ENCODE assay signal across 8 cellular contexts in the genomic region with DNA sequence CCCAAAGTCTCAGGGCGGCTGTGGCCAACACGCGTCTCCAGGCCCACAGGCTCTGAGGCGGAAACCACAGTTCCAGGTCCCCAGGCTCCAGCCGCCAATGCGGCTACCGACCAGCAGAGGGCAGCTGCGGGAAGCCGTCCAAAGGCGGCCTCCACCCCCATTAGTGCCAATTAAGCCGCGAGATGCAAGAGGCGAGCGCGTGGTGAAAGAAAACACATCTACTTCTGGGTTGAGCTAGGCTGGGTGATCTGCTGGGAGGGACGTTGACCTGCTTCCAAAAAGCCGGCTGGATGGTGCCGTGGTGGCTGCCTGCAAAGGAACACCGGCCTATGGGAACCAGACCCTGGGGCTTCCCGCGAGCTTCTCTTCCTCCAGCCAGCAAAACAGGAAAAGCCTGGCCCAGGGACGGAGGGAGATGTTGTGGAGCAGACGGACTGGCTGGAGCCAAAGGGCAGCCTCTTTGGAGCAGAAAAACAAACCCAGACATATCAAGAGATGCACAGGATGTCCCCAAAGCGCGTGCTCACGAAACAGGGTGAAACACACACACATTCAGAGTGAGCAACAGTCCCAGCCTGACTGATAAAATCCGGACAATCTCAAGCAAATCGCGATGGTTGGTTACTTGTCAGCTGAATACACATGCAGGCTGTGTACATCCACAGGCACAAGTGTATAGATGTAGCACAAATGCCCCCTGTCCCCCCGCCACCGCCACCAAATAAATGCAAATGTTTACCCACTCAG.
DNase-seq lines count a peak whose midpoint lies in the region; ATAC-seq and TF ChIP-seq lines count a peak whose summit lies in the region.

No MANE protein-coding gene starts in this region.

- no peak for TF ChIP-seq POLR2A in upper lobe of left lung (IDR thresholded peaks at IDR 0.05)

- H3K36me3 ChIP-seq in upper lobe of left lung = no peaks in the 10 kb centered on the region

- ATAC-seq in GM21447 (IDR thresholded peaks at IDR 0.05; ENCODE audit: unreplicated experiment) = peak; percentile 97
- peak; percentile 73 to 93 for ATAC-seq in upper lobe of left lung (ENCODE audit: low FRiP score in 2 of 2)

- 10 to 17% methylated on average over 21 to 29 of the region's 31 CpGs for WGBS in upper lobe of left lung, 2 donors

- H3K4me3 ChIP-seq in upper lobe of left lung = peak overlapping the region in 2 of 4 donors; percentile 31 to 33

- no peaks in the 10 kb centered on the region for H3K9me3 ChIP-seq in upper lobe of left lung

- no peak for TF ChIP-seq EP300 in upper lobe of left lung (IDR thresholded peaks at IDR 0.05)

- H3K4me1 ChIP-seq in upper lobe of left lung = peaks cover 17 to 29% (median 19%) of the 10 kb centered on the region in 4 donors

- H3K27me3 ChIP-seq in upper lobe of left lung = no peaks in the 10 kb centered on the region

- DNase-seq in DMS79 treated with DMSO at 0.1 percent for 48 hours (lab: John Stamatoyannopoulos, UW) (peak; percentile 6), HT1080 (ENCODE audit: low read depth) (peak; percentile 57), NOMO-1 treated with DMSO at 0.1 percent for 48 hours (lab: John Stamatoyannopoulos, UW; ENCODE audit: unreplicated experiment) (peak; percentile 48), glomerular visceral epithelial cell (ENCODE audit: extremely low spot score) (peak; percentile 26), occipital lobe (lab: John Stamatoyannopoulos, UW) (peak; percentile 59), upper lobe of left lung (peak; percentile 72 to 92)
- DNase-seq in activated effector memory CD4-positive, alpha-beta T cell treated with Interleukin-2 at 50 U/mL for 16 hours = peak; percentile 3

- TF ChIP-seq CTCF in upper lobe of left lung (IDR thresholded peaks at IDR 0.05) = peak; percentile 88 to 92 (median 91)

- peak overlapping the region; percentile 50 to 82 (median 64) for H3K27ac ChIP-seq in upper lobe of left lung

Comparison
In these comparisons a context has a peak if more than half of its experiments do, and no peak if none do; other contexts are left out.
1. DNase-seq: peak in every context shown above with its lines; median percentile 82 in upper lobe of left lung; 59 in occipital lobe; 57 in HT1080; 48 in NOMO-1 treated with DMSO at 0.1 percent for 48 hours; 26 in glomerular visceral epithelial cell; 6 in DMS79 treated with DMSO at 0.1 percent for 48 hours; 3 in activated effector memory CD4-positive, alpha-beta T cell treated with Interleukin-2 at 50 U/mL for 16 hours.